24 cellular contexts compared by ENCODE assay signal in genomic region chr2:141940709-141941108, GRCh38.
"Had no signal": no experiment of that assay in that cellular context is flagged by ENCODE, and none has a peak within 500 bp of the region (broad histone marks: within the 10 kb centered on the region; RNA-seq: fewer than 3 reads in every experiment).

No MANE protein-coding gene starts in this region.

- ATAC-seq: heart right ventricle; mucosa of descending colon; naive thymus-derived CD4-positive, alpha-beta T cell; natural killer cell treated with Interleukin-12 subunit alpha and Interleukin-12 subunit beta and Interleukin-15 and Interleukin-18, amount 100 ng/mL, for 72 hours; pancreas; psoas muscle; right lobe of liver; stimulated activated naive B cell treated with anti-CD40 and anti-IgM and Interleukin-4, amounts not matched to agents 10 μg/mL and 1 μg/mL and 100 μg/mL, for 72 hours; stimulated activated naive CD8-positive, alpha-beta T cell treated with anti-CD3 and anti-CD28 coated beads, Interleukin-15, Interleukin-2, amounts not matched to agents 100 U/mL and 50 U/mL, for 24 hours had no signal

- H2AFZ ChIP-seq: hepatocyte had no signal

- H3K27me3 ChIP-seq: heart right ventricle, hepatocyte, pancreas, right atrium auricular region, right lobe of liver, stomach, suprapubic skin, tibial artery, vagina had no signal

- H3K4me3 ChIP-seq: heart right ventricle, hepatocyte, left ventricle myocardium inferior, lung, mucosa of descending colon, pancreas, psoas muscle, right atrium auricular region, right lobe of liver, stomach, suprapubic skin, thoracic aorta, tibial artery, vagina had no signal

- H3K79me2 ChIP-seq: hepatocyte had no signal

- H3K27ac ChIP-seq: heart right ventricle, hepatocyte, left ventricle myocardium inferior, pancreas, psoas muscle, right atrium auricular region, right lobe of liver, stomach, suprapubic skin, thoracic aorta, tibial artery, vagina had no signal

- H3K36me3 ChIP-seq: heart right ventricle, left ventricle myocardium inferior, pancreas, right atrium auricular region, right lobe of liver, stomach, suprapubic skin, thoracic aorta, tibial artery, vagina had no signal

- H3K4me1 ChIP-seq: heart right ventricle, left ventricle myocardium inferior, pancreas, psoas muscle, right atrium auricular region, right lobe of liver, stomach, suprapubic skin, tibial artery, vagina had no signal

- H3K4me2 ChIP-seq: hepatocyte had no signal

- DNase-seq: heart right ventricle; left ventricle myocardium inferior; midbrain; mucosa of descending colon; naive thymus-derived CD4-positive, alpha-beta T cell; nucleus accumbens; pancreas; psoas muscle; right lobe of liver; stimulated activated CD4-positive, alpha-beta T cell treated with anti-CD3 and anti-CD28 coated beads, Interleukin-12 subunit alpha, Interleukin-12 subunit beta, amount 100 ng/mL, for 4 hours; stimulated activated CD4-positive, alpha-beta T cell treated with anti-CD3 and anti-CD28 coated beads, Interleukin-15, amount 100 ng/mL, for 24 hours; stimulated activated CD4-positive, alpha-beta T cell treated with anti-CD3 and anti-CD28 coated beads, Interleukin-2, amount 100 ng/mL, for 24 hours; stimulated activated CD4-positive, alpha-beta T cell treated with anti-CD3 and anti-CD28 coated beads, Interleukin-4, amount 100 ng/mL, for 1 hour; stimulated activated naive B cell treated with anti-CD40 and anti-IgM and Interleukin-4, amounts not matched to agents 10 μg/mL and 1 μg/mL and 100 μg/mL, for 72 hours; stimulated activated naive CD8-positive, alpha-beta T cell treated with anti-CD3 and anti-CD28 coated beads, Interleukin-15, Interleukin-2, amounts not matched to agents 100 U/mL and 50 U/mL, for 24 hours; stomach; tibial artery had no signal

- H3K9me3 ChIP-seq: mucosa of descending colon, pancreas, psoas muscle, right lobe of liver, suprapubic skin, tibial artery, vagina had no signal
